24 cellular contexts compared by ENCODE assay signal in genomic region chr21:33105088-33105487, GRCh38. TPM values are rescaled to one million over a fixed set of nuclear protein-coding genes. Genes with fewer than 3 reads are reported as not detected.
"Had no signal": no experiment of that assay in that cellular context is flagged by ENCODE, and none has a peak within 500 bp of the region (broad histone marks: within the 10 kb centered on the region; RNA-seq: fewer than 3 reads in every experiment).

No MANE protein-coding gene starts in this region.

- H3K9ac ChIP-seq: KMS-11 had no signal

- H3K4me3 ChIP-seq: K562, SJSA1, SK-N-MC had no signal

- H3K9me3 ChIP-seq: SJSA1 had no signal

- H3K27ac ChIP-seq: KMS-11, SJSA1, SK-N-MC had no signal

- DNase-seq: Kasumi-1, MM.1S, NCI-H1092 treated with DMSO at 0.1 percent for 48 hours, NCI-H1436 treated with DMSO at 0.1 percent for 48 hours, NCI-H1694 treated with DMSO at 0.1 percent for 48 hours, NCI-H2029, NCI-H2081 treated with DMSO at 0.1 percent for 48 hours, NCI-H2171, NCI-H226, NCI-H446, NCI-H510A, NCI-H524 treated with DMSO at 0.1 percent for 48 hours, NCI-H69, NCI-H774, Right ventricle myocardium superior, RPMI8226, SIG-M5 had no signal

- H3K36me3 ChIP-seq: SJSA1 had no signal

- H3K4me1 ChIP-seq: SJSA1 had no signal

- ATAC-seq: K562 had no signal

- H3K4me2 ChIP-seq: KMS-11 had no signal

- H3K4me3 Mint-ChIP-seq: IgD-negative memory B cell had no signal

RNA-seq across cellular contexts. Expression of gene OLIG1, which starts 35.1 kb away (rescaled TPM):
- total RNA-seq: HT1080, K562, M059J, SJSA1 had no signal
